In the genomic region with DNA sequence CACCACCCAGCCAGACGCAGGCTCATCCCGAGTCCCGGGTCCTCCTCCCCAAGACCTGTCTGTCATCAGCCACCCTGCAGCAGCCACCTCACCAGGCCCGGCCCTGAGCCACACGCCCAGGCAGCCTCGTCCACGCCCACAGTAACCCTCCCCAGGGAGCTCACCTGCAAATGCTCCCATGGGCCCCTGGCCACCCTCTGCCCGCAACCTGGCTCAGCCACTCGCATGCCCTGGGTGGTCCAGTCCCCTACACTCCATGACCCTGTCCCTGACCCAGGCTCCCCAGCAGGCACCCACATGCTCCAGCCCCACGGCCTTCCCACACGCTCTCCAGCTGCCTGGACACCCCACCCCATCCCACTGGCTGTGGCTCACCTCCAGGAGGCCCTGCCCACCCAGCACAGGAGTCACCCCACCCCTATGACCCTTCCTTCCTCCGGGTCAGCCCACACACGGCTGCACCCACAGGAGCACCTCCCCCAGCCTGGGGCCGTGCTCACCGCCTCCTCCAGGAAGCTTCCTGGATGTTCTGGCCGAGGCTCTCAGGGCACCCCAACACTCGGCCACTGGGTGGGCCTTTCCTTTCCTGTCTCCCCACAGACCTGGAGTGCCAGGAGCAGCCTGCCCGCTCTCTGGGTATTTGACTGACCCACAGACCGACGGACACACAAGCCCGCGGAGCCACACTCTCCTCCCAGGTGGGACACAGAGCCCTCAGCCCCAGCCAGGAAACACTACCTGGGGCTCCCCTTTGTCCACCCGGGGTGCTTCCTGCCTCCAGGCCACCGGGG, we compare ENCODE assay signal across 1 cellular context.
TF ChIP-seq lines count a peak whose summit lies in the region.

No MANE protein-coding gene starts in this region.

TF ChIP-seq in K562, 482 proteins besides CTCF, POLR2A, EP300 and RAD21 (continued from another document):
- TF ChIP-seq, protein P1, sequence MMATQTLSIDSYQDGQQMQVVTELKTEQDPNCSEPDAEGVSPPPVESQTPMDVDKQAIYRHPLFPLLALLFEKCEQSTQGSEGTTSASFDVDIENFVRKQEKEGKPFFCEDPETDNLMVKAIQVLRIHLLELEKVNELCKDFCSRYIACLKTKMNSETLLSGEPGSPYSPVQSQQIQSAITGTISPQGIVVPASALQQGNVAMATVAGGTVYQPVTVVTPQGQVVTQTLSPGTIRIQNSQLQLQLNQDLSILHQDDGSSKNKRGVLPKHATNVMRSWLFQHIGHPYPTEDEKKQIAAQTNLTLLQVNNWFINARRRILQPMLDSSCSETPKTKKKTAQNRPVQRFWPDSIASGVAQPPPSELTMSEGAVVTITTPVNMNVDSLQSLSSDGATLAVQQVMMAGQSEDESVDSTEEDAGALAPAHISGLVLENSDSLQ (IDR thresholded peaks at IDR 0.05), result peak; percentile 84
- peak; percentile 16 to 27; a peak in 1 of 4 replicates for TF ChIP-seq NRF1 (conservative IDR thresholded peaks at IDR 0.05 in 1 of 2, IDR thresholded peaks at IDR 0.05 in 1 of 2)
- no peak for TF ChIP-seq MAFK (IDR thresholded peaks at IDR 0.05; ENCODE audit: low read length)
- peak; percentile 24; the same call in 1 of the 2 replicates for TF ChIP-seq NCOR1 (IDR thresholded peaks at IDR 0.05)
- 0 out of 2 replicates have a peak, but pooled peaks have one; percentile 4 for TF ChIP-seq FOSL1 (tag; conservative IDR thresholded peaks at IDR 0.05)
- TF ChIP-seq CREM (IDR thresholded peaks at IDR 0.05; ENCODE audit: low read depth), result 0 out of 2 replicates have a peak, but pooled peaks have one; percentile 9
- TF ChIP-seq CBX8 (IDR thresholded peaks at IDR 0.05; ENCODE audit: borderline replicate concordance, extremely low read depth, low read depth, low read length, poor library complexity, severe bottlenecking), result no peak
- TF ChIP-seq, protein P2, sequence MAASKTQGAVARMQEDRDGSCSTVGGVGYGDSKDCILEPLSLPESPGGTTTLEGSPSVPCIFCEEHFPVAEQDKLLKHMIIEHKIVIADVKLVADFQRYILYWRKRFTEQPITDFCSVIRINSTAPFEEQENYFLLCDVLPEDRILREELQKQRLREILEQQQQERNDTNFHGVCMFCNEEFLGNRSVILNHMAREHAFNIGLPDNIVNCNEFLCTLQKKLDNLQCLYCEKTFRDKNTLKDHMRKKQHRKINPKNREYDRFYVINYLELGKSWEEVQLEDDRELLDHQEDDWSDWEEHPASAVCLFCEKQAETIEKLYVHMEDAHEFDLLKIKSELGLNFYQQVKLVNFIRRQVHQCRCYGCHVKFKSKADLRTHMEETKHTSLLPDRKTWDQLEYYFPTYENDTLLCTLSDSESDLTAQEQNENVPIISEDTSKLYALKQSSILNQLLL (CRISPR knock-in tag; IDR thresholded peaks at IDR 0.05; ENCODE audit: borderline replicate concordance), result no peak
- no peak for TF ChIP-seq FOXJ3 (CRISPR knock-in tag; IDR thresholded peaks at IDR 0.05)
- TF ChIP-seq, protein P3, sequence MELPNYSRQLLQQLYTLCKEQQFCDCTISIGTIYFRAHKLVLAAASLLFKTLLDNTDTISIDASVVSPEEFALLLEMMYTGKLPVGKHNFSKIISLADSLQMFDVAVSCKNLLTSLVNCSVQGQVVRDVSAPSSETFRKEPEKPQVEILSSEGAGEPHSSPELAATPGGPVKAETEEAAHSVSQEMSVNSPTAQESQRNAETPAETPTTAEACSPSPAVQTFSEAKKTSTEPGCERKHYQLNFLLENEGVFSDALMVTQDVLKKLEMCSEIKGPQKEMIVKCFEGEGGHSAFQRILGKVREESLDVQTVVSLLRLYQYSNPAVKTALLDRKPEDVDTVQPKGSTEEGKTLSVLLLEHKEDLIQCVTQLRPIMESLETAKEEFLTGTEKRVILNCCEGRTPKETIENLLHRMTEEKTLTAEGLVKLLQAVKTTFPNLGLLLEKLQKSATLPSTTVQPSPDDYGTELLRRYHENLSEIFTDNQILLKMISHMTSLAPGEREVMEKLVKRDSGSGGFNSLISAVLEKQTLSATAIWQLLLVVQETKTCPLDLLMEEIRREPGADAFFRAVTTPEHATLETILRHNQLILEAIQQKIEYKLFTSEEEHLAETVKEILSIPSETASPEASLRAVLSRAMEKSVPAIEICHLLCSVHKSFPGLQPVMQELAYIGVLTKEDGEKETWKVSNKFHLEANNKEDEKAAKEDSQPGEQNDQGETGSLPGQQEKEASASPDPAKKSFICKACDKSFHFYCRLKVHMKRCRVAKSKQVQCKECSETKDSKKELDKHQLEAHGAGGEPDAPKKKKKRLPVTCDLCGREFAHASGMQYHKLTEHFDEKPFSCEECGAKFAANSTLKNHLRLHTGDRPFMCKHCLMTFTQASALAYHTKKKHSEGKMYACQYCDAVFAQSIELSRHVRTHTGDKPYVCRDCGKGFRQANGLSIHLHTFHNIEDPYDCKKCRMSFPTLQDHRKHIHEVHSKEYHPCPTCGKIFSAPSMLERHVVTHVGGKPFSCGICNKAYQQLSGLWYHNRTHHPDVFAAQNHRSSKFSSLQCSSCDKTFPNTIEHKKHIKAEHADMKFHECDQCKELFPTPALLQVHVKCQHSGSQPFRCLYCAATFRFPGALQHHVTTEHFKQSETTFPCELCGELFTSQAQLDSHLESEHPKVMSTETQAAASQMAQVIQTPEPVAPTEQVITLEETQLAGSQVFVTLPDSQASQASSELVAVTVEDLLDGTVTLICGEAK (IDR thresholded peaks at IDR 0.05), result no peak
- TF ChIP-seq, protein P3 (CRISPR knock-in tag; IDR thresholded peaks at IDR 0.05), result no peak
- TF ChIP-seq POLR2G (IDR thresholded peaks at IDR 0.05; ENCODE audit: low read depth, low read length), result peak; percentile 70
- TF ChIP-seq TCF3 (CRISPR knock-in tag; IDR thresholded peaks at IDR 0.05), result 0 out of 2 replicates have a peak, but pooled peaks have one; percentile 7
- TF ChIP-seq RCOR1 (IDR thresholded peaks at IDR 0.05; ENCODE audit: borderline replicate concordance in 1 of 2, low read depth in 2 of 2, low read length in 2 of 2), result 0 out of 4 replicates have a peak, but pooled peaks of 1 of the 2 experiments have one; percentile 16
- TF ChIP-seq, protein P4, sequence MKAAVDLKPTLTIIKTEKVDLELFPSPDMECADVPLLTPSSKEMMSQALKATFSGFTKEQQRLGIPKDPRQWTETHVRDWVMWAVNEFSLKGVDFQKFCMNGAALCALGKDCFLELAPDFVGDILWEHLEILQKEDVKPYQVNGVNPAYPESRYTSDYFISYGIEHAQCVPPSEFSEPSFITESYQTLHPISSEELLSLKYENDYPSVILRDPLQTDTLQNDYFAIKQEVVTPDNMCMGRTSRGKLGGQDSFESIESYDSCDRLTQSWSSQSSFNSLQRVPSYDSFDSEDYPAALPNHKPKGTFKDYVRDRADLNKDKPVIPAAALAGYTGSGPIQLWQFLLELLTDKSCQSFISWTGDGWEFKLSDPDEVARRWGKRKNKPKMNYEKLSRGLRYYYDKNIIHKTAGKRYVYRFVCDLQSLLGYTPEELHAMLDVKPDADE (conservative IDR thresholded peaks at IDR 0.05; ENCODE audit: control insufficient read depth, low read depth, low read length), result peak; percentile 30; the same call in 1 of the 2 replicates
- TF ChIP-seq MYNN (IDR thresholded peaks at IDR 0.05), result peak; percentile 40; the same call in 1 of the 2 replicates
- no peak for TF ChIP-seq MYNN (CRISPR knock-in tag; IDR thresholded peaks at IDR 0.05)
- TF ChIP-seq NFIC (IDR thresholded peaks at IDR 0.05), result 0 out of 2 replicates have a peak, but pooled peaks have one; percentile 12
- TF ChIP-seq XRCC5 (IDR thresholded peaks at IDR 0.05; ENCODE audit: low read depth, low read length), result no peak
- peak; percentile 78; the same call in 1 of the 2 replicates for TF ChIP-seq KAT7 (CRISPR knock-in tag; IDR thresholded peaks at IDR 0.05; ENCODE audit: borderline replicate concordance)
- no peak for TF ChIP-seq PCBP1 (IDR thresholded peaks at IDR 0.05; ENCODE audit: low read depth, low read length, poor library complexity, severe bottlenecking)
- TF ChIP-seq, protein P5, sequence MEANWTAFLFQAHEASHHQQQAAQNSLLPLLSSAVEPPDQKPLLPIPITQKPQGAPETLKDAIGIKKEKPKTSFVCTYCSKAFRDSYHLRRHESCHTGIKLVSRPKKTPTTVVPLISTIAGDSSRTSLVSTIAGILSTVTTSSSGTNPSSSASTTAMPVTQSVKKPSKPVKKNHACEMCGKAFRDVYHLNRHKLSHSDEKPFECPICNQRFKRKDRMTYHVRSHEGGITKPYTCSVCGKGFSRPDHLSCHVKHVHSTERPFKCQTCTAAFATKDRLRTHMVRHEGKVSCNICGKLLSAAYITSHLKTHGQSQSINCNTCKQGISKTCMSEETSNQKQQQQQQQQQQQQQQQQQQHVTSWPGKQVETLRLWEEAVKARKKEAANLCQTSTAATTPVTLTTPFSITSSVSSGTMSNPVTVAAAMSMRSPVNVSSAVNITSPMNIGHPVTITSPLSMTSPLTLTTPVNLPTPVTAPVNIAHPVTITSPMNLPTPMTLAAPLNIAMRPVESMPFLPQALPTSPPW (CRISPR knock-in tag; IDR thresholded peaks at IDR 0.05), result peak; percentile 68
- peak in 1 of 2 experiments; percentile 47; a peak in 2 of 4 replicates for TF ChIP-seq HDAC1 (IDR thresholded peaks at IDR 0.05)
- 0 out of 2 replicates have a peak, but pooled peaks have one; percentile 9 for TF ChIP-seq CBFA2T2 (conservative IDR thresholded peaks at IDR 0.05)
- TF ChIP-seq KDM1A (IDR thresholded peaks at IDR 0.05), result peak; percentile 6 to 26; a peak in 1 of 4 replicates
TF ChIP-seq in K562: peak in this region for 40.
